ENCODE assay signal across 12 cellular contexts in the genomic region with DNA sequence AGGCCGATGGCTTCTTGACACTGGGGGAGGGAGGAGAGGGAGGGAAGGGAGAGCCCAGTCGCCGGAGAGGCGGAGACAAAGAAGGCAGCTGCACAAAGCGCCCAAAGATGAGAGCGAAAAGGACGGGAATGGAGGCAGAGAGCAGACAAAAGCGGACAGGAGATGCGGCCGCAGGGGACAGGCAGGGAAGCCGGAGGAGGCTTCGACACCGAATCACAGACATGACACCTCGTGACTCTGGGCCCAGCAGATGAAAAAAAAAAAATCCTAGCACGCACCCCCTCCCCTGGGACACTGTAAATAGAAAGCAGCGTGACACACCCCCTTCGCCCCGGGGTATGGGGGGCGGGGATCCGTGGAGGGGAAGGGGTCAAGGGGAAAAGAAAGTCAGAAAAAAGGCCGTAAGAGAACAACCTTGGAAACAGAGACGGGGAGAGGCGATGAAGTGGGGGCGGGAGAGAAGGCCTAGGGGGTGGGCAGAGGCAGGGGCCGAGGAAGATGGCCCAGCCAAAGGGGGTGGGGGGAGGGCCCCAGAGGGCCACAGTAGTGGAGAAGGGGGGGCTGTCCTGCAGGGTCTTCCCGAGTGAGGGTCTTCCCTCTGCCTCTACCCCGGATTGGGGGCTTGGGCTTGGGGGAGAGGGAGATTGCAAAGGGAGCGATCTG. TPM values are rescaled to one million over a fixed set of nuclear protein-coding genes. Genes with fewer than 3 reads are reported as not detected.
DNase-seq lines count a peak whose midpoint lies in the region; ATAC-seq, FAIRE-seq and TF ChIP-seq lines count a peak whose summit lies in the region.
"Had no signal": no experiment of that assay in that cellular context is flagged by ENCODE, and none has a peak within 500 bp of the region (broad histone marks: within the 10 kb centered on the region; RNA-seq: fewer than 3 reads in every experiment).

No MANE protein-coding gene starts in this region.

- peaks cover 28% of the 10 kb centered on the region for H3K27me3 ChIP-seq in CD4-positive, alpha-beta memory T cell (ENCODE audit: insufficient read depth, low read length)
- peaks cover 31% of the 10 kb centered on the region; the same call in 1 of the 2 replicates for H3K27me3 ChIP-seq in H9 (ENCODE audit: insufficient read depth, low read length)

- TF ChIP-seq POLR2A in GM12892 (IDR thresholded peaks at IDR 0.05; ENCODE audit: low read depth, low read length) = no peak

- no peak overlapping the region for H3K14ac ChIP-seq in H9 (ENCODE audit: insufficient read depth, low read length)

- no peak overlapping the region for H3K4ac ChIP-seq in H9 (ENCODE audit: low read depth, low read length)

- no peak overlapping the region for H4K8ac ChIP-seq in H9 (replicated peaks; ENCODE audit: insufficient read length, low read depth, low read length)

- H3K23ac ChIP-seq in H9 (ENCODE audit: insufficient read length, low read depth, low read length) = no peak overlapping the region

- peaks cover 20% of the 10 kb centered on the region for H3K23me2 ChIP-seq in H9 (ENCODE audit: insufficient read length, low read depth, low read length, poor library complexity, severe bottlenecking)

- no peak overlapping the region for H3K18ac ChIP-seq in H9 (ENCODE audit: insufficient read length, low read depth, low read length)

- no peak overlapping the region for H2AFZ ChIP-seq in H9 (ENCODE audit: low read length)

- no peaks in the 10 kb centered on the region for H3K79me2 ChIP-seq in H9 (ENCODE audit: insufficient read depth, low read length)

- intact Hi-C loops in CD4-positive, alpha-beta memory T cell (cut with micrococcal nuclease) = no loop called here

- no peak for DNase-seq in CD4-positive, alpha-beta memory T cell
- DNase-seq in H9 (no peak), mesothelial cell of epicardium (ENCODE audit: low spot score in 2 of 2, unreplicated experiment in 2 of 2) (no peak), GM12892 (ENCODE audit: insufficient read length) (no peak), NCI-H774 (lab: John Stamatoyannopoulos, UW) (no peak), globus pallidus (ENCODE audit: low spot score) (no peak)
- DNase-seq: activated naive CD4-positive, alpha-beta T cell treated with Interleukin-2 at 50 U/mL for 16 hours; NCI-H1930 had no signal

- H3K9me3 ChIP-seq in CD4-positive, alpha-beta memory T cell (ENCODE audit: control insufficient read depth in 1 of 2, low read length in 2 of 2) = no peaks in the 10 kb centered on the region
- H3K9me3 ChIP-seq in H9 (ENCODE audit: control insufficient read depth, low read depth, low read length) = no peaks in the 10 kb centered on the region
- H3K9me3 ChIP-seq: suprapubic skin had no signal

- H2BK5ac ChIP-seq in H9 (ENCODE audit: insufficient read length, low read length) = no peak overlapping the region

- no peaks in the 10 kb centered on the region for H3K36me3 ChIP-seq in CD4-positive, alpha-beta memory T cell (ENCODE audit: insufficient read depth, low read length)
- H3K36me3 ChIP-seq: suprapubic skin had no signal

- peak overlapping the region in 1 of 7 donors; percentile 17 for H3K27ac Mint-ChIP-seq in CD4-positive, alpha-beta memory T cell
- no peak overlapping the region for H3K27ac Mint-ChIP-seq in H9
- no peak overlapping the region for H3K27ac Mint-ChIP-seq in mesothelial cell of epicardium

- H2BK20ac ChIP-seq in H9 (ENCODE audit: low read depth, low read length, poor library complexity, severe bottlenecking) = no peak overlapping the region

- H2BK15ac ChIP-seq in H9 (ENCODE audit: low read depth, low read length) = no peak overlapping the region

- H3K36me3 Mint-ChIP-seq in CD4-positive, alpha-beta memory T cell = no peaks in the 10 kb centered on the region
- H3K36me3 Mint-ChIP-seq in H9 (ENCODE audit: insufficient read depth in 1 of 3, low read depth in 3 of 3) (no peaks in the 10 kb centered on the region), mesothelial cell of epicardium (peaks cover 2% of the 10 kb centered on the region)

- H3K4me1 ChIP-seq in CD4-positive, alpha-beta memory T cell (ENCODE audit: insufficient read depth, low read length) = peaks cover 2% of the 10 kb centered on the region
- H3K4me1 ChIP-seq in H9 (ENCODE audit: insufficient read depth, low read length) = no peaks in the 10 kb centered on the region; the same call in 1 of the 2 replicates

- WGBS in H9 (ENCODE audit: extremely low coverage, insufficient read length, low lambda C conversion rate) = no CpG with 5 or more reads among the region's 28 CpGs

- H4K5ac ChIP-seq in H9 (ENCODE audit: insufficient read length, low read depth, low read length) = no peak overlapping the region

- H3K27ac ChIP-seq in CD4-positive, alpha-beta memory T cell (ENCODE audit: low read depth, low read length) = no peak overlapping the region
- no peak overlapping the region for H3K27ac ChIP-seq in H9 (ENCODE audit: insufficient read length, low read depth, low read length)
- H3K27ac ChIP-seq: suprapubic skin had no signal

- H3K56ac ChIP-seq in H9 (ENCODE audit: insufficient read length, low read depth, low read length) = no peak overlapping the region

- H3T11ph ChIP-seq in H9 (ENCODE audit: low read length) = no peak overlapping the region

- ATAC-seq in SK-N-SH treated with all-trans-retinoic acid at 6 μM for 48 hours = 0 out of 3 replicates have a peak, but pooled peaks have one; percentile 6
- ATAC-seq: left lobe of liver had no signal

- H3K4me3 Mint-ChIP-seq in CD4-positive, alpha-beta memory T cell = peak overlapping the region in 6 of 8 donors; percentile 16 to 82 (median 56)
- H3K4me3 Mint-ChIP-seq in H9 = peak overlapping the region; percentile 61 to 90
- H3K4me3 Mint-ChIP-seq in mesothelial cell of epicardium = peak overlapping the region; percentile 56

- H3K9me3 Mint-ChIP-seq in CD4-positive, alpha-beta memory T cell = peaks cover 0 to 2% (median 0%) of the 10 kb centered on the region in 8 donors
- H3K9me3 Mint-ChIP-seq in H9 (peaks cover 0 to 2% of the 10 kb centered on the region in 2 experiments; a peak in 2 of 5 replicates), mesothelial cell of epicardium (no peaks in the 10 kb centered on the region)

- H2BK12ac ChIP-seq in H9 (ENCODE audit: insufficient read length, low read depth, low read length) = no peak overlapping the region

- H2BK120ac ChIP-seq in H9 (ENCODE audit: low read depth, low read length, poor library complexity, severe bottlenecking) = no peak overlapping the region

- H3K4me2 ChIP-seq in H9 (ENCODE audit: insufficient read depth, insufficient read length, low read length) = peak overlapping the region; percentile 91

- H4K20me1 ChIP-seq in H9 (ENCODE audit: control insufficient read depth, insufficient read depth, insufficient read length) = no peaks in the 10 kb centered on the region

- no peak overlapping the region for H4K91ac ChIP-seq in H9 (ENCODE audit: insufficient read length, low read depth, low read length)

- H3K4me1 Mint-ChIP-seq in CD4-positive, alpha-beta memory T cell = peaks cover 6 to 21% (median 9%) of the 10 kb centered on the region in 4 donors
- H3K4me1 Mint-ChIP-seq in H9 (peaks cover 18 to 22% of the 10 kb centered on the region in 2 experiments), mesothelial cell of epicardium (peaks cover 12% of the 10 kb centered on the region)

- no peak overlapping the region for H3K9ac ChIP-seq in H9 (ENCODE audit: extremely low read depth, insufficient read length, low read length)

- H3K79me1 ChIP-seq in H9 (ENCODE audit: insufficient read depth, low read depth, low read length, poor library complexity, severe bottlenecking) = no peaks in the 10 kb centered on the region

- peaks cover 53 to 61% of the 10 kb centered on the region in 2 donors for H3K27me3 Mint-ChIP-seq in CD4-positive, alpha-beta memory T cell
- peaks cover 80% of the 10 kb centered on the region for H3K27me3 Mint-ChIP-seq in H9 (ENCODE audit: low read depth)
- H3K27me3 Mint-ChIP-seq in mesothelial cell of epicardium (ENCODE audit: low read depth) = peaks cover 82% of the 10 kb centered on the region

- FAIRE-seq in GM12892 (lab: Jason Lieb, UNC) = no peak
- FAIRE-seq: TTC549 had no signal

- no peak overlapping the region for H3K4me3 ChIP-seq in CD4-positive, alpha-beta memory T cell (ENCODE audit: low read length in 2 of 2)
- H3K4me3 ChIP-seq: suprapubic skin had no signal

- CTCF ChIA-PET in CD4-positive, alpha-beta memory T cell (lab: Charles Lee; ENCODE audit: partially characterized antibody) = interaction anchor here (0.8 to 1.0 kb wide), 3 partner anchors 13 to 35 kb away, joined by 3 to 5 read pairs (median 4); no protein-coding TSS in a partner anchor

- POLR2A ChIA-PET in CD4-positive, alpha-beta memory T cell (lab: Charles Lee; ENCODE audit: partially characterized antibody) = no interaction called here

- TF ChIP-seq CTCF in H9 (conservative IDR thresholded peaks at IDR 0.05) = no peak
- TF ChIP-seq CTCF in mesothelial cell of epicardium (IDR thresholded peaks at IDR 0.05; ENCODE audit: unreplicated experiment) = no peak

- H2AK5ac ChIP-seq in H9 (ENCODE audit: insufficient read length, low read length) = no peak overlapping the region

TF ChIP-seq in SK-N-SH treated with all-trans-retinoic acid at 6 μM for 48 hours, 23 proteins besides CTCF, POLR2A, EP300 and RAD21:
- TF ChIP-seq ZFP3 (CRISPR knock-in tag; IDR thresholded peaks at IDR 0.05) = no peak

RNA-seq across cellular contexts. Expression of gene NAT16, which starts 0.8 kb away (rescaled TPM):
- total RNA-seq in CD4-positive, alpha-beta memory T cell = not detected
- polyA plus RNA-seq in CD4-positive, alpha-beta memory T cell = not detected
- total RNA-seq in H9 (2021) = 0.50 and 0.88 TPM in 2 replicates
- total RNA-seq in mesothelial cell of epicardium = not detected in 3 replicates
- not detected for polyA plus RNA-seq in GM12892 (2012; ENCODE audit: missing spikeins)
- total RNA-seq: left lobe of liver, suprapubic skin had no signal

RNA-seq across cellular contexts. Expression of gene VGF, which starts 13.9 kb away (rescaled TPM):
- total RNA-seq in CD4-positive, alpha-beta memory T cell = not detected
- not detected for polyA plus RNA-seq in CD4-positive, alpha-beta memory T cell
- total RNA-seq in H9 (2021) (37.1 and 39.1 TPM in 2 replicates), mesothelial cell of epicardium (0.35 to 0.38 TPM (median 0.36 TPM) in 3 replicates)
- not detected for polyA plus RNA-seq in GM12892 (2012; ENCODE audit: missing spikeins)
- total RNA-seq: left lobe of liver had no signal

RNA-seq across cellular contexts. Expression of gene MOGAT3, which starts 21.6 kb away (rescaled TPM):
- not detected for total RNA-seq in CD4-positive, alpha-beta memory T cell
- not detected for polyA plus RNA-seq in CD4-positive, alpha-beta memory T cell
- total RNA-seq in H9 (2021) (0.11 and 0.15 TPM in 2 replicates), mesothelial cell of epicardium (not detected in 3 replicates)
- polyA plus RNA-seq in GM12892 (2012; ENCODE audit: missing spikeins) = not detected
- total RNA-seq: suprapubic skin had no signal

RNA-seq across cellular contexts. Expression of gene AP1S1, which starts 25.0 kb away (rescaled TPM):
- 10 to 100 TPM in 1 of 2 experiments, 1 to 10 TPM in 1; 8.8 to 10.8 TPM for total RNA-seq in CD4-positive, alpha-beta memory T cell
- 1 to 10 TPM; 4.2 to 8.2 TPM for polyA plus RNA-seq in CD4-positive, alpha-beta memory T cell
- 65.2 and 73.0 TPM in 2 replicates for total RNA-seq in H9 (2021)
- total RNA-seq in mesothelial cell of epicardium = 57.4 to 63.4 TPM (median 61.5 TPM) in 3 replicates
- polyA plus RNA-seq in GM12892 (2012; ENCODE audit: missing spikeins) = 95.5 TPM

RNA-seq across cellular contexts. Expression of gene PLOD3, which starts 38.1 kb away (rescaled TPM):
- total RNA-seq in CD4-positive, alpha-beta memory T cell = 10 to 100 TPM; 64.0 to 72.4 TPM
- polyA plus RNA-seq in CD4-positive, alpha-beta memory T cell = 10 to 100 TPM; 24.6 to 30.4 TPM
- total RNA-seq in H9 (2021) (70.5 and 74.5 TPM in 2 replicates), mesothelial cell of epicardium (65.8 to 66.9 TPM (median 66.4 TPM) in 3 replicates)
- 21.0 TPM for polyA plus RNA-seq in GM12892 (2012; ENCODE audit: missing spikeins)

Comparison
In these comparisons a context has a peak if more than half of its experiments do, and no peak if none do; other contexts are left out.
1. RNA of gene VGF, which starts 13.9 kb away (total RNA-seq): 37.1 to 39.1 TPM in H9; 0.35 to 0.38 TPM in mesothelial cell of epicardium and not detected in CD4-positive, alpha-beta memory T cell; every median in the first group is over 10 times any median in the second.
2. Peak in every context shown above with its lines, with median percentiles within 50 percentile points of each other: H3K4me3 Mint-ChIP-seq.